ENCODE assay signal across 10 cellular contexts in the genomic region with DNA sequence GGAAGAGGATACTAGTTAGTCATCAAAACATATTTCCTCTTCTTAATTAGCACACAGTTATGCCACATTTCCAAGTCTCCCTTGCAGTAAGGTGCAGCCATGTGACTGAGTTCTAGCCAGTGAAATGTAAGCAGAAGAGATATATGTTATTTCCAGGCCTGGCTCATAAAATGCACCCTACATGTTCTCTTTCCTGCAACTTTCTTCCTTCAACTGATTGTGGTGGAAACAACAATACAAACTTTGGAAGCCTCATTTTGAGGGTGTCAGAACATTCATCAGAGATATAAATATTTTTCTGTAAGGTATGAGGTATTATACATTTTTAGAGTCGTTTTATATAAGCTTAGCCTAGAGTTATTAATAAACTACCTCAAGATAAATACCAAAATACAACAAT.
"Had no signal": no experiment of that assay in that cellular context is flagged by ENCODE, and none has a peak within 500 bp of the region (broad histone marks: within the 10 kb centered on the region; RNA-seq: fewer than 3 reads in every experiment).

No MANE protein-coding gene starts in this region.

- H3K9ac ChIP-seq: GM23248, KMS-11 had no signal

- H3K4me2 ChIP-seq: KMS-11 had no signal

- H3K36me3 ChIP-seq: HAP-1 had no signal

- H3K4me1 ChIP-seq: HAP-1 had no signal

- H3K27ac ChIP-seq: HL-60, KMS-11 had no signal

- H3K4me3 ChIP-seq: GM23248, HAP-1 had no signal

- H3K9me3 ChIP-seq: HAP-1 had no signal

- ATAC-seq: HepG2 had no signal

- DNase-seq: GM23248, GOT3, H7, HFFc6, Karpas-422, KBM-7 had no signal

- FAIRE-seq: HepG2 had no signal
